ENCODE assay signal across 3 cellular contexts in the genomic region with DNA sequence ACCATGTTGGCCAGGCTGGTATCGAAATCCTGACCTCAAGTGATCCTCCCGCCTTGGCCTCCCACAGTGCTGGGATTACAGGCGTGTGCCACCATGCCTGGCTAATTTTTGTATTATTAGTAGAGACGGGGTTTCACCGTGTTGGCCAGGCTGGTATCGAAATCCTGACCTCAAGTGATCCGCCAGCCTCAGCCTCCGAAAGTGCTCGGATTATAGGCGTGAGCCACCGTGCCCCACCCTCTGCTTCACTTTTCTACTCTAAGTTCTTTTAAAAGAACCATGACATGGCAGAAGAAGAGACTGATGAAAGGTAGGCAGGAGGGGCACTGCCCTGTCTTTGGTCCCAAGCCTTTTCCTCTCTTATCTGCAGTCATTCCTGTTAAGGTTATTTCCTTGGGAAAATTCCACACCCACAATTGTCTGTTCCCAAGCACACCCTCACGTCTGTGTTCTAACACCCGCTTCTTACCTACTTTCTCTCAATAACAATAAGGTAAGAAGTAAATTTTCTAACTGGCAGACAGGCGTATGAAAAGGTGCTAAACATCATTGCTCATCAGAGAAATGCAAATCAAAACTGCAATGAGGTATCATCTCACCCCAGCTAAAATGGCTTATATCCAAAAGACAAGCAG.
"Had no signal": no experiment of that assay in that cellular context is flagged by ENCODE, and none has a peak within 500 bp of the region (broad histone marks: within the 10 kb centered on the region; RNA-seq: fewer than 3 reads in every experiment).

No MANE protein-coding gene starts in this region.

- ATAC-seq: GM12878 had no signal

- DNase-seq: GDM1, GF-D8 had no signal

- H3K4me3 ChIP-seq: GM12878 had no signal
